In genomic region chr6:139944976-139945375, GRCh38 we compare ENCODE assay signal across 2 cellular contexts.
TF ChIP-seq lines count a peak whose summit lies in the region.

No MANE protein-coding gene starts in this region.

TF ChIP-seq in SK-N-SH, 30 proteins besides CTCF, POLR2A, EP300 and RAD21:
- TF ChIP-seq, protein P1, sequence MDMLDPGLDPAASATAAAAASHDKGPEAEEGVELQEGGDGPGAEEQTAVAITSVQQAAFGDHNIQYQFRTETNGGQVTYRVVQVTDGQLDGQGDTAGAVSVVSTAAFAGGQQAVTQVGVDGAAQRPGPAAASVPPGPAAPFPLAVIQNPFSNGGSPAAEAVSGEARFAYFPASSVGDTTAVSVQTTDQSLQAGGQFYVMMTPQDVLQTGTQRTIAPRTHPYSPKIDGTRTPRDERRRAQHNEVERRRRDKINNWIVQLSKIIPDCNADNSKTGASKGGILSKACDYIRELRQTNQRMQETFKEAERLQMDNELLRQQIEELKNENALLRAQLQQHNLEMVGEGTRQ (IDR thresholded peaks at IDR 0.05; ENCODE audit: borderline replicate concordance, low read depth, low read length), result no peak
- no peak for TF ChIP-seq RFX5 (IDR thresholded peaks at IDR 0.05; ENCODE audit: low read length)
- TF ChIP-seq SMC3 (IDR thresholded peaks at IDR 0.05; ENCODE audit: low read depth, low read length), result no peak
- no peak for TF ChIP-seq IRF3 (IDR thresholded peaks at IDR 0.05; ENCODE audit: low read depth, low read length)
- TF ChIP-seq TEAD4 (IDR thresholded peaks at IDR 0.05; ENCODE audit: borderline replicate concordance, insufficient read depth), result no peak
- no peak for TF ChIP-seq NRF1 (IDR thresholded peaks at IDR 0.05; ENCODE audit: low read depth, low read length)
- TF ChIP-seq PBX3 (IDR thresholded peaks at IDR 0.05), result no peak
TF ChIP-seq in SK-N-SH: peak in this region for 0.

TF ChIP-seq in SK-N-SH treated with all-trans-retinoic acid at 6 μM for 48 hours, 23 proteins besides CTCF, POLR2A, EP300 and RAD21:
- TF ChIP-seq GLIS3 (CRISPR knock-in tag; IDR thresholded peaks at IDR 0.05), result no peak
- TF ChIP-seq ZFP3 (CRISPR knock-in tag; IDR thresholded peaks at IDR 0.05), result no peak
- no peak for TF ChIP-seq ZNF565 (CRISPR knock-in tag; conservative IDR thresholded peaks at IDR 0.05; ENCODE audit: low read depth)
- TF ChIP-seq OSR1 (CRISPR knock-in tag; IDR thresholded peaks at IDR 0.05), result no peak
- no peak for TF ChIP-seq TCF4 (CRISPR knock-in tag; IDR thresholded peaks at IDR 0.05; ENCODE audit: borderline replicate concordance)
- no peak for TF ChIP-seq BACH2 (CRISPR knock-in tag; IDR thresholded peaks at IDR 0.05; ENCODE audit: borderline replicate concordance)
- TF ChIP-seq POU6F1 (CRISPR knock-in tag; IDR thresholded peaks at IDR 0.05; ENCODE audit: borderline replicate concordance, low read depth), result no peak
- no peak for TF ChIP-seq PPARA (CRISPR knock-in tag; IDR thresholded peaks at IDR 0.05; ENCODE audit: borderline replicate concordance)
- no peak for TF ChIP-seq ARNTL (CRISPR knock-in tag; IDR thresholded peaks at IDR 0.05; ENCODE audit: borderline replicate concordance, low read depth)
- no peak for TF ChIP-seq CREB5 (CRISPR knock-in tag; IDR thresholded peaks at IDR 0.05; ENCODE audit: low read depth)
- no peak for TF ChIP-seq ZNF8 (CRISPR knock-in tag; IDR thresholded peaks at IDR 0.05)
- TF ChIP-seq SNAI2 (CRISPR knock-in tag; IDR thresholded peaks at IDR 0.05), result no peak
- no peak for TF ChIP-seq CSDC2 (CRISPR knock-in tag; IDR thresholded peaks at IDR 0.05)
